Comparison of ENCODE assay signal across 1 cellular context in genomic region chr6:157727629-157728182, GRCh38.
TF ChIP-seq lines count a peak whose summit lies in the region.

No MANE protein-coding gene starts in this region.

TF ChIP-seq in HepG2, 621 proteins besides CTCF, POLR2A, EP300 and RAD21 (continued from another document):
- TF ChIP-seq, protein P1, sequence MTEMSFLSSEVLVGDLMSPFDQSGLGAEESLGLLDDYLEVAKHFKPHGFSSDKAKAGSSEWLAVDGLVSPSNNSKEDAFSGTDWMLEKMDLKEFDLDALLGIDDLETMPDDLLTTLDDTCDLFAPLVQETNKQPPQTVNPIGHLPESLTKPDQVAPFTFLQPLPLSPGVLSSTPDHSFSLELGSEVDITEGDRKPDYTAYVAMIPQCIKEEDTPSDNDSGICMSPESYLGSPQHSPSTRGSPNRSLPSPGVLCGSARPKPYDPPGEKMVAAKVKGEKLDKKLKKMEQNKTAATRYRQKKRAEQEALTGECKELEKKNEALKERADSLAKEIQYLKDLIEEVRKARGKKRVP (CRISPR knock-in tag; IDR thresholded peaks at IDR 0.05): 0 out of 4 replicates have a peak, but pooled peaks of 1 of the 2 experiments have one; percentile 28
- TF ChIP-seq JUND (CRISPR knock-in tag; IDR thresholded peaks at IDR 0.05) (no peak), TFAP4 (IDR thresholded peaks at IDR 0.05; ENCODE audit: borderline replicate concordance, low read depth) (peak; percentile 85; the same call in 1 of the 2 replicates), KLF16 (CRISPR knock-in tag; IDR thresholded peaks at IDR 0.05) (peak in 1 of 2 experiments; percentile 13; a peak in 1 of 4 replicates), SSRP1 (CRISPR knock-in tag; IDR thresholded peaks at IDR 0.05) (peak; percentile 94), FOSL1 (CRISPR knock-in tag; IDR thresholded peaks at IDR 0.05; ENCODE audit: borderline replicate concordance) (no peak), SKI (IDR thresholded peaks at IDR 0.05; ENCODE audit: partially characterized antibody) (peak; percentile 50), SIX1 (CRISPR knock-in tag; IDR thresholded peaks at IDR 0.05; ENCODE audit: borderline replicate concordance) (peak; percentile 6; the same call in 1 of the 2 replicates)
TF ChIP-seq in HepG2: peak in this region for 64.
